1 cellular context compared by ENCODE assay signal in the genomic region with DNA sequence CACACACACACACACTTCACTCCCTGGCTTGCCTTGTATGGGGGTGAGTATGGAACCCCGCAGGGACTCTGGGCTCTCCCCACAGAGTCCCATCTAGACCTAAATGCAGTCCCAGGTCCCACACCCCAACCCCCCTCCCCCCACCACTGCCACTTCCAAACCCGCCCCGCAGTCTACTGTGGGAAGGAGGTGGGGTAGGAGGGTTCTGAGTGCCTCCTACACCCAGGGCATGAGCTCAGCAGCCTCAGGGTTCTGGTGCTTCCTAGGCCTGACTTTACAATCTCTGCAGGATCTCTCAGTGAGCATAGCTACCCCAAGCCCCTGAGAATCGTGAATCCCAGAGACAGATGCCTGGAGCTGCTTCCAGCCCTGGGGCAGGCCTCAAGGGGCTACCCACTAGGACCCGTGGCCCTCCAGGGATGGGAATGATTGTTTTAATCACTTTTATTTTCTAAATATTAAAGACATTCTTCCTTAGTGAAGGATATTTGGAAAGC.
TF ChIP-seq lines count a peak whose summit lies in the region.

No MANE protein-coding gene starts in this region.

TF ChIP-seq in HepG2, 621 proteins besides CTCF, POLR2A, EP300 and RAD21:
- TF ChIP-seq ZNF432 (CRISPR knock-in tag; IDR thresholded peaks at IDR 0.05; ENCODE audit: borderline replicate concordance) = no peak
